In the genomic region with DNA sequence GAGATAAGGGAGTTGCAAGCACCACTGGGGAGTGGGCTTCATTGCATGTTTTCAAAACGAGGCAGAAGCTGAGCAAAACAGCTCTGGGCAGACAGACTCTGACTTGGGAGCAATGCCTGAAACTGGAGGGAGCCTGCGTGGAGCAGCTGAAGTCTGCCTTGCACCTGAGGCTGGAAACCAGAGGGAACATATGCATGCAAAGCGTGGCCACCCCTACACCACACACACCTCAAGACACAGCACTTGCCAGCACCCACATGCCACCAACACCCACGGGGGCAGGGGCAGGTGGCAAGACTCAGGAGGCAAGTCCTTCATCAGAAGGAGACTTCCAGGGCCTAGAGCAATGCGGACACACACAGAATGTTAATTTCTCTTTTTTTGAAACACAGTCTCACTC, we compare ENCODE assay signal across 23 cellular contexts. TPM values are rescaled to one million over a fixed set of nuclear protein-coding genes. Genes with fewer than 3 reads are reported as not detected.
A peak's percentile ranks its signal among the peaks of the same experiment; 100 is the strongest.
DNase-seq lines count a peak whose midpoint lies in the region; ATAC-seq, FAIRE-seq and TF ChIP-seq lines count a peak whose summit lies in the region.
"Had no signal": no experiment of that assay in that cellular context is flagged by ENCODE, and none has a peak within 500 bp of the region (broad histone marks: within the 10 kb centered on the region; RNA-seq: fewer than 3 reads in every experiment).

No MANE protein-coding gene starts in this region.

- 56% methylated on average over 4 of the region's 5 CpGs for WGBS in HepG2 (ENCODE audit: low lambda C conversion rate)
- 66% methylated on average over 5 of the region's 5 CpGs for WGBS in right lobe of liver (ENCODE audit: insufficient coverage, low coverage, low lambda C conversion rate, missing lambda C conversion rate)
- WGBS in thymus: 76% methylated on average over 5 of the region's 5 CpGs

- no peak overlapping the region for H3K4me3 ChIP-seq in HepG2 (replicated peaks in 1 of 3; ENCODE audit: insufficient read depth in 1 of 3, low read depth in 2 of 3, low read length in 3 of 3)
- H3K4me3 ChIP-seq in right lobe of liver: no peak overlapping the region
- no peak overlapping the region for H3K4me3 ChIP-seq in thymus (ENCODE audit: low read length)
- H3K4me3 ChIP-seq: cardiac muscle cell, GM23248, heart right ventricle, SK-N-MC, suprapubic skin had no signal

- POLR2A ChIA-PET in HepG2 (lab: Yijun Ruan, JAX): no interaction called here
- POLR2A ChIA-PET in WTC11 (lab: Charles Lee): no interaction called here

- DNase-seq in HepG2 (ENCODE audit: low spot score) (no peak), right lobe of liver (no peak), WTC11 (ENCODE audit: low spot score) (no peak), 8988T (no peak), NCI-H446 (lab: John Stamatoyannopoulos, UW) (no peak)
- DNase-seq: DMS53; GF-D8; GM23248; heart right ventricle; NCI-H1092 treated with DMSO at 0.1 percent for 48 hours; NCI-H2029; NCI-H510A treated with DMSO at 0.1 percent for 48 hours; stimulated activated CD8-positive, alpha-beta memory T cell treated with anti-CD3 and anti-CD28 coated beads, Interleukin-4, amount 100 ng/mL, for 48 hours had no signal

- TF ChIP-seq POLR2A in HepG2 (IDR thresholded peaks at IDR 0.05; ENCODE audit: insufficient read depth in 1 of 2, low read depth in 2 of 2, low read length in 2 of 2) (no peak), right lobe of liver (IDR thresholded peaks at IDR 0.05) (no peak)

- no TSS peak for BruUV-seq in HepG2 (replicated peaks; lab: Mats Ljungman, UMichigan)

- H3K27ac Mint-ChIP-seq in WTC11: peak overlapping the region; percentile 89; the same call in 1 of the 2 replicates

- H4K20me1 ChIP-seq in HepG2 (ENCODE audit: insufficient read depth, low read length): no peaks in the 10 kb centered on the region

- H3K36me3 ChIP-seq in HepG2 (replicated peaks in 1 of 2; ENCODE audit: control insufficient read depth in 1 of 2, insufficient read depth in 2 of 2, low read length in 2 of 2): no peaks in the 10 kb centered on the region
- H3K36me3 ChIP-seq in right lobe of liver: no peaks in the 10 kb centered on the region
- H3K36me3 ChIP-seq in thymus (ENCODE audit: control insufficient read depth, insufficient read depth): no peaks in the 10 kb centered on the region
- H3K36me3 ChIP-seq: cardiac muscle cell, suprapubic skin had no signal

- H2AFZ ChIP-seq in HepG2 (ENCODE audit: low read length): no peak overlapping the region
- H2AFZ ChIP-seq: GM23248 had no signal

- H3K27me3 ChIP-seq in HepG2 (ENCODE audit: control insufficient read depth in 1 of 2, insufficient read depth in 2 of 2, low read length in 2 of 2): no peaks in the 10 kb centered on the region
- H3K27me3 ChIP-seq in right lobe of liver: no peaks in the 10 kb centered on the region
- no peaks in the 10 kb centered on the region for H3K27me3 ChIP-seq in thymus (ENCODE audit: control insufficient read depth, insufficient read depth)
- H3K27me3 ChIP-seq: cardiac muscle cell, heart right ventricle, suprapubic skin had no signal

- no peaks in the 10 kb centered on the region for H3K79me2 ChIP-seq in HepG2 (ENCODE audit: insufficient read depth, low read length)

- H3K4me3 Mint-ChIP-seq in WTC11: no peak overlapping the region
- H3K4me3 Mint-ChIP-seq: nephron had no signal

- intact Hi-C loops in HepG2 (cut with micrococcal nuclease; ENCODE audit: unreplicated experiment): no loop called here
- intact Hi-C loops in right lobe of liver (cut with DNase I): no loop called here

- in situ Hi-C loops in HepG2 (cut with HindIII; ENCODE audit: extremely low pct_ligation_motif_present, low pct_unique_long_range_greater_than_20kb): no loop called here

- H3K9me3 ChIP-seq in HepG2 (ENCODE audit: low read length): no peaks in the 10 kb centered on the region
- H3K9me3 ChIP-seq in right lobe of liver: no peaks in the 10 kb centered on the region
- no peaks in the 10 kb centered on the region for H3K9me3 ChIP-seq in thymus (ENCODE audit: control insufficient read depth)
- H3K9me3 ChIP-seq: suprapubic skin had no signal

- H3K27ac ChIP-seq in HepG2 (ENCODE audit: extremely low read length, insufficient read depth, low read length) (no peak overlapping the region), right lobe of liver (no peak overlapping the region), thymus (ENCODE audit: low read depth) (peak overlapping the region; percentile 20)
- H3K27ac ChIP-seq: cardiac muscle cell, GM23248, heart right ventricle, RWPE1, SK-N-MC, suprapubic skin had no signal

- TF ChIP-seq CTCF in HepG2 (CRISPR knock-in tag; IDR thresholded peaks at IDR 0.05) (no peak), right lobe of liver (IDR thresholded peaks at IDR 0.05) (no peak), WTC11 (IDR thresholded peaks at IDR 0.05) (no peak)

- H3K4me2 ChIP-seq in HepG2 (ENCODE audit: low read depth, low read length): no peak overlapping the region

- H3K4me1 Mint-ChIP-seq in WTC11: peaks cover 13% of the 10 kb centered on the region

- H3K4me1 ChIP-seq in HepG2 (ENCODE audit: insufficient read depth, low read length) (no peaks in the 10 kb centered on the region), right lobe of liver (no peaks in the 10 kb centered on the region), thymus (ENCODE audit: control insufficient read depth, insufficient read depth, low read length) (no peaks in the 10 kb centered on the region)
- H3K4me1 ChIP-seq: suprapubic skin had no signal

- H3K9ac ChIP-seq in HepG2 (ENCODE audit: insufficient read depth, low read depth, low read length): no peak overlapping the region
- H3K9ac ChIP-seq: GM23248 had no signal

- CTCF ChIA-PET in HepG2 (lab: Yijun Ruan, JAX; ENCODE audit: low intra/inter-chr PET ratio, low total read pairs) (no interaction called here), WTC11 (lab: Charles Lee) (no interaction called here)

- peaks cover 10% of the 10 kb centered on the region for H3K9me3 Mint-ChIP-seq in WTC11

- ATAC-seq in HepG2 (no peak), right lobe of liver (no peak), WTC11 (no peak), esophagus mucosa (peak; percentile 16), HG02678 (IDR thresholded peaks at IDR 0.05; ENCODE audit: unreplicated experiment) (no peak)

- no peak for FAIRE-seq in HepG2 (lab: Jason Lieb, UNC)
- FAIRE-seq: GM19239, urothelium cell line had no signal

- no peak for TF ChIP-seq EP300 in HepG2 (IDR thresholded peaks at IDR 0.05; ENCODE audit: low read depth in 2 of 2, low read length in 2 of 2)
- TF ChIP-seq EP300 in HepG2 (CRISPR knock-in tag; IDR thresholded peaks at IDR 0.05; ENCODE audit: borderline replicate concordance): no peak

- no peaks in the 10 kb centered on the region for H3K27me3 Mint-ChIP-seq in WTC11 (ENCODE audit: low read depth)

- peaks cover 24% of the 10 kb centered on the region for H3K36me3 Mint-ChIP-seq in WTC11

- TF ChIP-seq RAD21 in HepG2 (CRISPR knock-in tag; IDR thresholded peaks at IDR 0.05): no peak

TF ChIP-seq in HepG2, 621 proteins besides CTCF, POLR2A, EP300 and RAD21 (continues in another document):
- TF ChIP-seq RFXAP (CRISPR knock-in tag; IDR thresholded peaks at IDR 0.05; ENCODE audit: borderline replicate concordance): no peak

TF ChIP-seq in WTC11, 78 proteins besides CTCF, POLR2A, EP300 and RAD21 (continues in another document):
- TF ChIP-seq, protein P1, sequence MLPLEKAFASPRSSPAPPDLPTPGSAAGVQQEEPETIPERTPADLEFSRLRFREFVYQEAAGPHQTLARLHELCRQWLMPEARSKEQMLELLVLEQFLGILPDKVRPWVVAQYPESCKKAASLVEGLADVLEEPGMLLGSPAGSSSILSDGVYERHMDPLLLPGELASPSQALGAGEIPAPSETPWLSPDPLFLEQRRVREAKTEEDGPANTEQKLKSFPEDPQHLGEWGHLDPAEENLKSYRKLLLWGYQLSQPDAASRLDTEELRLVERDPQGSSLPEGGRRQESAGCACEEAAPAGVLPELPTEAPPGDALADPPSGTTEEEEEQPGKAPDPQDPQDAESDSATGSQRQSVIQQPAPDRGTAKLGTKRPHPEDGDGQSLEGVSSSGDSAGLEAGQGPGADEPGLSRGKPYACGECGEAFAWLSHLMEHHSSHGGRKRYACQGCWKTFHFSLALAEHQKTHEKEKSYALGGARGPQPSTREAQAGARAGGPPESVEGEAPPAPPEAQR (CRISPR knock-in tag; IDR thresholded peaks at IDR 0.05): no peak
- no peak for TF ChIP-seq ZNF263 (CRISPR knock-in tag; IDR thresholded peaks at IDR 0.05; ENCODE audit: low read depth)

RNA-seq across cellular contexts. Expression of a gene that starts 45.8 kb away (rescaled TPM):
- total RNA-seq in HepG2 (2016; rRNA removed; fragmentation: Illumina TruSeq; extraction: Trizol) (8.6 and 8.7 TPM in 2 replicates), right lobe of liver (10 to 100 TPM; 12.4 to 51.0 (median 18.6) TPM), WTC11 (2021) (102 to 122 TPM (median 122 TPM) in 3 replicates), esophagus mucosa (16.3 TPM)
- total RNA-seq in HepG2 (2016; cell fraction: cytosol; rRNA removed; fragmentation: Illumina TruSeq; extraction: Trizol; ENCODE audit: low read depth): 5.8 and 8.7 TPM in 2 replicates
- total RNA-seq in HepG2 (2016; cell fraction: insoluble cytoplasmic fraction; rRNA removed; fragmentation: Illumina TruSeq; extraction: Trizol): 7.3 and 9.2 TPM in 2 replicates
- 14.0 and 18.2 TPM in 2 replicates for total RNA-seq in HepG2 (2016; cell fraction: membrane; rRNA removed; fragmentation: Illumina TruSeq; extraction: Trizol)
- 3.7 and 4.3 TPM in 2 replicates for total RNA-seq in HepG2 (2016; cell fraction: nucleus; rRNA removed; fragmentation: Illumina TruSeq; extraction: Trizol)
- polyA plus RNA-seq in HepG2 (2011; rRNA removed) (9.7 and 16.9 TPM in 2 replicates), thymus (145 TPM)
- 8.5 and 16.0 TPM in 2 replicates for polyA plus RNA-seq in HepG2 (2011; cell fraction: cytosol; rRNA removed)
- polyA plus RNA-seq in HepG2 (2011; cell fraction: nucleus; rRNA removed): 5.1 and 7.3 TPM in 2 replicates
- 8.5 and 17.2 TPM in 2 replicates for polyA plus RNA-seq in HepG2 (2012)
- polyA plus RNA-seq in HepG2 (2016; cell fraction: cytosol; fragmentation: Illumina TruSeq; extraction: Trizol; ENCODE audit: low read depth): 15.3 and 18.5 TPM in 2 replicates
- 17.5 and 21.2 TPM in 2 replicates for polyA plus RNA-seq in HepG2 (2016; cell fraction: insoluble cytoplasmic fraction; fragmentation: Illumina TruSeq; extraction: Trizol; ENCODE audit: low read depth)
- polyA plus RNA-seq in HepG2 (2016; cell fraction: membrane; fragmentation: Illumina TruSeq; extraction: Trizol; ENCODE audit: low read depth): 23.1 and 28.6 TPM in 2 replicates
- 10.8 and 11.4 TPM in 2 replicates for polyA plus RNA-seq in HepG2 (2016; cell fraction: nucleus; fragmentation: Illumina TruSeq; extraction: Trizol; ENCODE audit: insufficient read depth, low read depth)
- 13.8 and 51.4 TPM in 2 replicates for polyA minus RNA-seq in HepG2 (2011; rRNA and poly(A)+ RNA removed; ENCODE audit: low replicate concordance)
- 3.7 and 9.1 TPM in 2 replicates for polyA minus RNA-seq in HepG2 (2011; cell fraction: cytosol; rRNA and poly(A)+ RNA removed)
- polyA minus RNA-seq in HepG2 (2011; cell fraction: nucleus; rRNA and poly(A)+ RNA removed): 3.7 and 4.8 TPM in 2 replicates
